Comparison of ENCODE assay signal across 22 cellular contexts in the genomic region with DNA sequence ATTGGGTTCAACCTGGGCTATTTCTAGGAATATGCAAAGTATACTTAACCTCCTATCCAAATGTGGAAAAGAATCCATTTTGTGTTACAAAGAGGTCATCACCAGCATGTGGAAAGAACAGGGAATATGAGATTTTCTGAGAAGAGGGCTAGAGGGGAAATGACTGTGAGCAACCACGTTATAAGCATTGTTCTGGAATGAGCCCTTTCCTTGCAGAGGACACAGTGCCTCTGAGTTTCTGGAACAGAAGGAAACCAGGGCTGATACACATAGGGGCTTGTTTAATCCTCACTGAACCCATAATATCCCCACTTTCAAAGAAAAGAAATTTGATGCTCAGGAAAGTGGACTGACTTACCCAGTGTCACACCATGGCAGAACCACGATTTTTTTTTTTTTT. TPM values are rescaled to one million over a fixed set of nuclear protein-coding genes. Genes with fewer than 3 reads are reported as not detected.
DNase-seq lines count a peak whose midpoint lies in the region; ATAC-seq and TF ChIP-seq lines count a peak whose summit lies in the region.
"Had no signal": no experiment of that assay in that cellular context is flagged by ENCODE, and none has a peak within 500 bp of the region (broad histone marks: within the 10 kb centered on the region; RNA-seq: fewer than 3 reads in every experiment).

No MANE protein-coding gene starts in this region.

- intact Hi-C loops in activated CD4-positive, alpha-beta memory T cell treated with anti-CD3 and anti-CD28 coated beads for 36 hours (cut with micrococcal nuclease) = no loop called here

- CTCF ChIA-PET in activated CD4-positive, alpha-beta memory T cell treated with anti-CD3 and anti-CD28 coated beads for 36 hours (lab: Charles Lee) = interaction anchor here (1.8 to 11.8 kb wide), 5 partner anchors 122 to 197 kb away, joined by 5 to 273 read pairs (median 69); no protein-coding TSS in a partner anchor
- CTCF ChIA-PET in activated CD4-positive, alpha-beta memory T cell treated with anti-CD3 and anti-CD28 coated beads, Interleukin-2, amount 10 ng/mL, durations not matched to agents 7 days and 5 days (lab: Charles Lee) = interaction anchor here (1.1 to 5.1 kb wide), 7 partner anchors 14 to 198 kb away, joined by 3 to 79 read pairs (median 5); no protein-coding TSS in a partner anchor

- DNase-seq in activated CD4-positive, alpha-beta memory T cell treated with anti-CD3 and anti-CD28 coated beads for 36 hours = no peak
- DNase-seq in activated CD4-positive, alpha-beta memory T cell treated with anti-CD3 and anti-CD28 coated beads, Interleukin-2, amount 10 ng/mL, durations not matched to agents 7 days and 5 days = no peak
- no peak for DNase-seq in stimulated activated naive CD8-positive, alpha-beta T cell treated with anti-CD3 and anti-CD28 coated beads, Interleukin-15, Interleukin-2, amounts not matched to agents 100 U/mL and 50 U/mL, for 24 hours
- DNase-seq in endothelial cell (ENCODE audit: low spot score) (no peak), glomerular visceral epithelial cell (ENCODE audit: extremely low spot score) (no peak)
- DNase-seq: AML-193; C1 segment of cervical spinal cord; CD8-positive, alpha-beta T cell; GM23248; H9; Karpas-422; MV-4-11; NCI-H1105 treated with DMSO at 0.1 percent for 48 hours; NCI-H2029 treated with DMSO at 0.1 percent for 48 hours; NCI-H226; NCI-H510A treated with DMSO at 0.1 percent for 48 hours; NCI-H748 treated with DMSO at 0.1 percent for 48 hours; NK-92 treated with Interleukin-12 subunit alpha and Interleukin-12 subunit beta, amount 100 ng/mL, for 24 hours; Peyer's patch had no signal

- ATAC-seq in stimulated activated naive CD8-positive, alpha-beta T cell treated with anti-CD3 and anti-CD28 coated beads, Interleukin-15, Interleukin-2, amounts not matched to agents 100 U/mL and 50 U/mL, for 24 hours = no peak
- ATAC-seq in HG02938 (IDR thresholded peaks at IDR 0.05; ENCODE audit: unreplicated experiment) = no peak
- ATAC-seq: CD8-positive, alpha-beta T cell had no signal

- POLR2A ChIA-PET in activated CD4-positive, alpha-beta memory T cell treated with anti-CD3 and anti-CD28 coated beads for 36 hours (lab: Charles Lee) = no interaction called here
- POLR2A ChIA-PET in activated CD4-positive, alpha-beta memory T cell treated with anti-CD3 and anti-CD28 coated beads, Interleukin-2, amount 10 ng/mL, durations not matched to agents 7 days and 5 days (lab: Charles Lee) = interaction anchor here (1.0 kb wide), 1 partner anchor 201 kb away, joined by 3 read pairs; no protein-coding TSS in a partner anchor

- H3K4me3 Mint-ChIP-seq in activated CD4-positive, alpha-beta memory T cell treated with anti-CD3 and anti-CD28 coated beads for 36 hours = no peak overlapping the region
- H3K4me3 Mint-ChIP-seq in activated CD4-positive, alpha-beta memory T cell treated with anti-CD3 and anti-CD28 coated beads, Interleukin-2, amount 10 ng/mL, durations not matched to agents 7 days and 5 days = no peak overlapping the region
- no peak overlapping the region for H3K4me3 Mint-ChIP-seq in stimulated activated naive CD8-positive, alpha-beta T cell treated with anti-CD3 and anti-CD28 coated beads, Interleukin-15, Interleukin-2, amounts not matched to agents 100 ng/mL and 50 ng/mL, for 24 hours
- no peak overlapping the region for H3K4me3 Mint-ChIP-seq in endothelial cell (ENCODE audit: unreplicated experiment)
- H3K4me3 Mint-ChIP-seq: CD8-positive, alpha-beta T cell; H9 had no signal

- no peak for TF ChIP-seq CTCF in endothelial cell (IDR thresholded peaks at IDR 0.05; ENCODE audit: unreplicated experiment)

- no peaks in the 10 kb centered on the region for H3K9me3 Mint-ChIP-seq in activated CD4-positive, alpha-beta memory T cell treated with anti-CD3 and anti-CD28 coated beads for 36 hours
- H3K9me3 Mint-ChIP-seq in activated CD4-positive, alpha-beta memory T cell treated with anti-CD3 and anti-CD28 coated beads, Interleukin-2, amount 10 ng/mL, durations not matched to agents 7 days and 5 days = no peaks in the 10 kb centered on the region
- H3K9me3 Mint-ChIP-seq in stimulated activated naive CD8-positive, alpha-beta T cell treated with anti-CD3 and anti-CD28 coated beads, Interleukin-15, Interleukin-2, amounts not matched to agents 100 ng/mL and 50 ng/mL, for 24 hours = no peaks in the 10 kb centered on the region
- no peaks in the 10 kb centered on the region for H3K9me3 Mint-ChIP-seq in endothelial cell (ENCODE audit: unreplicated experiment)
- H3K9me3 Mint-ChIP-seq: CD8-positive, alpha-beta T cell; H9; IgD-negative memory B cell had no signal

- peaks cover 37% of the 10 kb centered on the region for H3K36me3 Mint-ChIP-seq in activated CD4-positive, alpha-beta memory T cell treated with anti-CD3 and anti-CD28 coated beads for 36 hours
- H3K36me3 Mint-ChIP-seq in activated CD4-positive, alpha-beta memory T cell treated with anti-CD3 and anti-CD28 coated beads, Interleukin-2, amount 10 ng/mL, durations not matched to agents 7 days and 5 days (ENCODE audit: low read depth) = peaks cover 49% of the 10 kb centered on the region
- peaks cover 51% of the 10 kb centered on the region for H3K36me3 Mint-ChIP-seq in stimulated activated naive CD8-positive, alpha-beta T cell treated with anti-CD3 and anti-CD28 coated beads, Interleukin-15, Interleukin-2, amounts not matched to agents 100 ng/mL and 50 ng/mL, for 24 hours (ENCODE audit: low read depth)
- peaks cover 3% of the 10 kb centered on the region for H3K36me3 Mint-ChIP-seq in endothelial cell (ENCODE audit: low read depth, unreplicated experiment)

- peaks cover 56% of the 10 kb centered on the region for H3K4me1 Mint-ChIP-seq in activated CD4-positive, alpha-beta memory T cell treated with anti-CD3 and anti-CD28 coated beads for 36 hours (ENCODE audit: low read depth)
- H3K4me1 Mint-ChIP-seq in activated CD4-positive, alpha-beta memory T cell treated with anti-CD3 and anti-CD28 coated beads, Interleukin-2, amount 10 ng/mL, durations not matched to agents 7 days and 5 days = peaks cover 27% of the 10 kb centered on the region
- peaks cover 85% of the 10 kb centered on the region for H3K4me1 Mint-ChIP-seq in stimulated activated naive CD8-positive, alpha-beta T cell treated with anti-CD3 and anti-CD28 coated beads, Interleukin-15, Interleukin-2, amounts not matched to agents 100 ng/mL and 50 ng/mL, for 24 hours (ENCODE audit: low read depth)
- H3K4me1 Mint-ChIP-seq in endothelial cell (ENCODE audit: unreplicated experiment) = peaks cover 9% of the 10 kb centered on the region

- H3K27me3 Mint-ChIP-seq in activated CD4-positive, alpha-beta memory T cell treated with anti-CD3 and anti-CD28 coated beads for 36 hours = no peaks in the 10 kb centered on the region
- no peaks in the 10 kb centered on the region for H3K27me3 Mint-ChIP-seq in activated CD4-positive, alpha-beta memory T cell treated with anti-CD3 and anti-CD28 coated beads, Interleukin-2, amount 10 ng/mL, durations not matched to agents 7 days and 5 days
- no peaks in the 10 kb centered on the region for H3K27me3 Mint-ChIP-seq in stimulated activated naive CD8-positive, alpha-beta T cell treated with anti-CD3 and anti-CD28 coated beads, Interleukin-15, Interleukin-2, amounts not matched to agents 100 ng/mL and 50 ng/mL, for 24 hours
- peaks cover 2% of the 10 kb centered on the region for H3K27me3 Mint-ChIP-seq in endothelial cell (ENCODE audit: unreplicated experiment)
- H3K27me3 Mint-ChIP-seq: IgD-negative memory B cell had no signal

- H3K27ac Mint-ChIP-seq in activated CD4-positive, alpha-beta memory T cell treated with anti-CD3 and anti-CD28 coated beads for 36 hours = peak overlapping the region; percentile 64
- H3K27ac Mint-ChIP-seq in activated CD4-positive, alpha-beta memory T cell treated with anti-CD3 and anti-CD28 coated beads, Interleukin-2, amount 10 ng/mL, durations not matched to agents 7 days and 5 days = no peak overlapping the region
- peak overlapping the region; percentile 73 for H3K27ac Mint-ChIP-seq in stimulated activated naive CD8-positive, alpha-beta T cell treated with anti-CD3 and anti-CD28 coated beads, Interleukin-15, Interleukin-2, amounts not matched to agents 100 ng/mL and 50 ng/mL, for 24 hours
- H3K27ac Mint-ChIP-seq in endothelial cell (ENCODE audit: unreplicated experiment) = peak overlapping the region; percentile 64
- H3K27ac Mint-ChIP-seq: H9 had no signal

RNA-seq across cellular contexts. Expression of a gene that starts 53.0 kb away (rescaled TPM):
- 100 to 1,000 TPM; 298 to 300 TPM for total RNA-seq in activated CD4-positive, alpha-beta memory T cell treated with anti-CD3 and anti-CD28 coated beads for 36 hours
- 100 to 1,000 TPM; 206 to 216 TPM for total RNA-seq in activated CD4-positive, alpha-beta memory T cell treated with anti-CD3 and anti-CD28 coated beads, Interleukin-2, amount 10 ng/mL, durations not matched to agents 7 days and 5 days
- total RNA-seq in endothelial cell (ENCODE audit: unreplicated experiment) = 53.9 TPM
